1 cellular context compared by ENCODE assay signal in the genomic region with DNA sequence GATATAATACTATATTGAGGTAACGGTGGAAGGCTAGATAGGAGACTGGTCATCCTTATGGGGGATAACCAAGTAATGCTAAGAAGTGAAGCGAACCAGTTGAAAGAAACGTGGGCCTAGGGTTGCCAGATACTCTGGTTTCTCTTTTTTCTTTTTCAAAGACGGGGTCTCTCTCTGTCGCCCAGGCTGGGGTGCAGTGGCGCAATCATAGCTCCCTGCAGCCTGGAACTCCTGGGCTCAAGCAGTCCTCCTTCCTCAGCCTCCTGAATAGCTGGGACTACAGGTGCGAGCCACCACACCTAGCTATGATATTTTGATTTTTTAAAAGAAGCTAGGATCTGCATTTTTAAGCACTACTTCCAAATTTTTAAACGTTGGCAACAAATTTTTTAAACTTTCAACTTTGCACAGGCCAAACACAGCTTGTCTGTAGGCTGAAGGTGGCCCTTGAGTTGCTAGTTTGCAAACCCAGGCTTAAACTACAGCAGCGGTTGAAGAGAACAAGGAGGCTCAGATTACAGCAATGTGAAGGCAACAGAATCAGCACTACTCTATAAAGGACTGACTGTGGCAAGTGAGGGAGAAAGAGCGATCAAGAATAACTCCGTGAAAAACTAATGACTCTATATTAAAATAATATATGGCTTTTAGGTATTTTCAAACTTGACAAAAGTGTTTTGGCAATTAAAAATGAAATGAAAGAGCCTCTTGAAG.
TF ChIP-seq lines count a peak whose summit lies in the region.

No MANE protein-coding gene starts in this region.

TF ChIP-seq in SK-N-SH treated with all-trans-retinoic acid at 6 μM for 48 hours, 23 proteins besides CTCF, POLR2A, EP300 and RAD21 (continued from another document):
- TF ChIP-seq, protein P1, sequence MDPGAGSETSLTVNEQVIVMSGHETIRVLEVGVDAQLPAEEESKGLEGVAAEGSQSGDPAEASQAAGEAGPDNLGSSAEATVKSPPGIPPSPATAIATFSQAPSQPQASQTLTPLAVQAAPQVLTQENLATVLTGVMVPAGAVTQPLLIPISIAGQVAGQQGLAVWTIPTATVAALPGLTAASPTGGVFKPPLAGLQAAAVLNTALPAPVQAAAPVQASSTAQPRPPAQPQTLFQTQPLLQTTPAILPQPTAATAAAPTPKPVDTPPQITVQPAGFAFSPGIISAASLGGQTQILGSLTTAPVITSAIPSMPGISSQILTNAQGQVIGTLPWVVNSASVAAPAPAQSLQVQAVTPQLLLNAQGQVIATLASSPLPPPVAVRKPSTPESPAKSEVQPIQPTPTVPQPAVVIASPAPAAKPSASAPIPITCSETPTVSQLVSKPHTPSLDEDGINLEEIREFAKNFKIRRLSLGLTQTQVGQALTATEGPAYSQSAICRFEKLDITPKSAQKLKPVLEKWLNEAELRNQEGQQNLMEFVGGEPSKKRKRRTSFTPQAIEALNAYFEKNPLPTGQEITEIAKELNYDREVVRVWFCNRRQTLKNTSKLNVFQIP (CRISPR knock-in tag; IDR thresholded peaks at IDR 0.05; ENCODE audit: borderline replicate concordance, low read depth): no peak
- TF ChIP-seq ZC3H10 (CRISPR knock-in tag; IDR thresholded peaks at IDR 0.05) (no peak), ZNF8 (CRISPR knock-in tag; IDR thresholded peaks at IDR 0.05) (no peak), ZNF565 (CRISPR knock-in tag; conservative IDR thresholded peaks at IDR 0.05; ENCODE audit: low read depth) (no peak), ZFP3 (CRISPR knock-in tag; IDR thresholded peaks at IDR 0.05) (no peak), BACH2 (CRISPR knock-in tag; IDR thresholded peaks at IDR 0.05; ENCODE audit: borderline replicate concordance) (no peak), CSDC2 (CRISPR knock-in tag; IDR thresholded peaks at IDR 0.05) (no peak), RARB (CRISPR knock-in tag; IDR thresholded peaks at IDR 0.05) (no peak)
- TF ChIP-seq, protein P2, sequence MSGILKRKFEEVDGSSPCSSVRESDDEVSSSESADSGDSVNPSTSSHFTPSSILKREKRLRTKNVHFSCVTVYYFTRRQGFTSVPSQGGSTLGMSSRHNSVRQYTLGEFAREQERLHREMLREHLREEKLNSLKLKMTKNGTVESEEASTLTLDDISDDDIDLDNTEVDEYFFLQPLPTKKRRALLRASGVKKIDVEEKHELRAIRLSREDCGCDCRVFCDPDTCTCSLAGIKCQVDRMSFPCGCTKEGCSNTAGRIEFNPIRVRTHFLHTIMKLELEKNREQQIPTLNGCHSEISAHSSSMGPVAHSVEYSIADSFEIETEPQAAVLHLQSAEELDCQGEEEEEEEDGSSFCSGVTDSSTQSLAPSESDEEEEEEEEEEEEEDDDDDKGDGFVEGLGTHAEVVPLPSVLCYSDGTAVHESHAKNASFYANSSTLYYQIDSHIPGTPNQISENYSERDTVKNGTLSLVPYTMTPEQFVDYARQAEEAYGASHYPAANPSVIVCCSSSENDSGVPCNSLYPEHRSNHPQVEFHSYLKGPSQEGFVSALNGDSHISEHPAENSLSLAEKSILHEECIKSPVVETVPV (CRISPR knock-in tag; IDR thresholded peaks at IDR 0.05): no peak
